Comparison of ENCODE assay signal across 19 cellular contexts in genomic region chr13:80022146-80022545, GRCh38.
A peak's percentile ranks its signal among the peaks of the same experiment; 100 is the strongest.
DNase-seq lines count a peak whose midpoint lies in the region; ATAC-seq, FAIRE-seq and TF ChIP-seq lines count a peak whose summit lies in the region.
"Had no signal": no experiment of that assay in that cellular context is flagged by ENCODE, and none has a peak within 500 bp of the region (broad histone marks: within the 10 kb centered on the region; RNA-seq: fewer than 3 reads in every experiment).

No MANE protein-coding gene starts in this region.

- no peak overlapping the region for H2BK15ac ChIP-seq in neuronal stem cell (ENCODE audit: low read length)

- no peak overlapping the region for H3K23ac ChIP-seq in neuronal stem cell (ENCODE audit: low read depth, low read length, poor library complexity)

- H3K4me1 ChIP-seq in HEK293 (ENCODE audit: control insufficient read depth, insufficient read depth, low read length) (no peaks in the 10 kb centered on the region), neuronal stem cell (ENCODE audit: control insufficient read depth in 2 of 2, insufficient read depth in 1 of 2, low read depth in 1 of 2, low read length in 2 of 2) (peaks cover 5 to 15% of the 10 kb centered on the region in 2 donors)
- H3K4me1 ChIP-seq: HAP-1, SJCRH30 had no signal

- no peak overlapping the region for H3K4me3 ChIP-seq in HEK293 (ENCODE audit: low read depth, low read length)
- H3K4me3 ChIP-seq in neuronal stem cell (ENCODE audit: low read length in 2 of 2), result no peak overlapping the region
- H3K4me3 ChIP-seq: HAP-1, PC-9, SJCRH30 had no signal

- H3K36me3 ChIP-seq in HEK293 (ENCODE audit: control insufficient read depth in 2 of 2, insufficient read depth in 1 of 2, low read length in 2 of 2), result no peaks in the 10 kb centered on the region
- no peaks in the 10 kb centered on the region for H3K36me3 ChIP-seq in neuronal stem cell (replicated peaks in 1 of 2; ENCODE audit: control insufficient read depth in 2 of 2, insufficient read depth in 2 of 2, low read length in 2 of 2)
- H3K36me3 ChIP-seq: HAP-1, SJCRH30 had no signal

- no peak for TF ChIP-seq CTCF in HEK293 (tag by site-specific recombination; IDR thresholded peaks at IDR 0.05)

- no peak for FAIRE-seq in frontal cortex (lab: Jason Lieb, UNC)

- H4K8ac ChIP-seq in neuronal stem cell (ENCODE audit: low read depth, low read length), result no peak overlapping the region

- CTCF ChIA-PET in HEK293 (lab: Yijun Ruan, JAX), result interaction anchor here (0.6 to 1.3 kb wide), 3 partner anchors 10 to 185 kb away, joined by 5 to 6 read pairs (median 5); no protein-coding TSS in a partner anchor

- H3K9ac ChIP-seq in neuronal stem cell (ENCODE audit: low read depth, low read length, poor library complexity), result no peak overlapping the region

- H2AFZ ChIP-seq in neuronal stem cell (ENCODE audit: low read length), result peak overlapping the region; percentile 64
- H2AFZ ChIP-seq: PC-9 had no signal

- H3K27ac ChIP-seq in HEK293 (ENCODE audit: extremely low read depth, low read depth, low read length), result no peak overlapping the region
- no peak overlapping the region for H3K27ac ChIP-seq in neuronal stem cell (replicated peaks; ENCODE audit: low read length)
- H3K27ac ChIP-seq: C4-2B, PC-9, SJCRH30 had no signal

- no peak overlapping the region for H2BK12ac ChIP-seq in neuronal stem cell (ENCODE audit: low read length)

- no peaks in the 10 kb centered on the region for H3K9me3 ChIP-seq in HEK293 (ENCODE audit: control insufficient read depth, insufficient read depth, low read depth, low read length)
- H3K9me3 ChIP-seq in neuronal stem cell (replicated peaks in 1 of 2; ENCODE audit: control insufficient read depth in 2 of 2, insufficient read depth in 1 of 2, low read depth in 1 of 2, low read length in 2 of 2), result no peaks in the 10 kb centered on the region
- H3K9me3 ChIP-seq: HAP-1, SJCRH30 had no signal

- no peak overlapping the region for H3K14ac ChIP-seq in neuronal stem cell (ENCODE audit: low read length)

- ATAC-seq in SK-N-SH treated with all-trans-retinoic acid at 6 μM for 48 hours (peak; percentile 32; the same call in 1 of the 3 replicates), HG02852 (IDR thresholded peaks at IDR 0.05; ENCODE audit: unreplicated experiment) (no peak), HG03378 (IDR thresholded peaks at IDR 0.05; ENCODE audit: unreplicated experiment) (no peak)

- no peaks in the 10 kb centered on the region for H3K27me3 ChIP-seq in neuronal stem cell (ENCODE audit: control insufficient read depth in 3 of 3, insufficient read depth in 3 of 3, low read depth in 1 of 3, low read length in 3 of 3)
- H3K27me3 ChIP-seq: SJCRH30 had no signal

- H3K18ac ChIP-seq in neuronal stem cell (ENCODE audit: low read length), result no peak overlapping the region

- H2AK5ac ChIP-seq in neuronal stem cell (ENCODE audit: low read depth, low read length), result no peak overlapping the region

- DNase-seq in iris pigment epithelial cell (ENCODE audit: low read depth) (peak; percentile 21), neuronal stem cell (ENCODE audit: low spot score) (no peak), frontal cortex (ENCODE audit: low spot score in 2 of 2) (no peak)
- DNase-seq: DMS79 treated with DMSO at 0.1 percent for 48 hours, MM.1S, NCI-H1092, NCI-H1436 treated with DMSO at 0.1 percent for 48 hours, NCI-H2029, NCI-H510A, NCI-H774, PC-9, SJCRH30, SW 1271 had no signal

- H4K91ac ChIP-seq in neuronal stem cell (ENCODE audit: low read depth, low read length, poor library complexity), result no peak overlapping the region

- H3K4ac ChIP-seq in neuronal stem cell (ENCODE audit: low read length), result no peak overlapping the region

- no peak overlapping the region for H2BK5ac ChIP-seq in neuronal stem cell (ENCODE audit: low read length)

- no peaks in the 10 kb centered on the region for H3K79me1 ChIP-seq in neuronal stem cell (ENCODE audit: low read depth, low read length)

- H2BK120ac ChIP-seq in neuronal stem cell (ENCODE audit: low read depth, low read length), result no peak overlapping the region

- POLR2A ChIA-PET in HEK293 (lab: Yijun Ruan, JAX), result no interaction called here

- no CpG with 5 or more reads among the region's 3 CpGs for WGBS in neuronal stem cell (ENCODE audit: extremely low coverage in 2 of 2, insufficient read length in 2 of 2, insufficient replicate concordance in 1 of 2), 2 donors

- no peak overlapping the region for H3K4me2 ChIP-seq in neuronal stem cell (ENCODE audit: insufficient read depth, low read length, poor library complexity, severe bottlenecking)
- H3K4me2 ChIP-seq: PC-9 had no signal

TF ChIP-seq in HEK293, 187 proteins besides CTCF, POLR2A, EP300 and RAD21:
- TF ChIP-seq ZNF248 (tag by site-specific recombination; IDR thresholded peaks at IDR 0.05), result no peak
- TF ChIP-seq, protein P1, sequence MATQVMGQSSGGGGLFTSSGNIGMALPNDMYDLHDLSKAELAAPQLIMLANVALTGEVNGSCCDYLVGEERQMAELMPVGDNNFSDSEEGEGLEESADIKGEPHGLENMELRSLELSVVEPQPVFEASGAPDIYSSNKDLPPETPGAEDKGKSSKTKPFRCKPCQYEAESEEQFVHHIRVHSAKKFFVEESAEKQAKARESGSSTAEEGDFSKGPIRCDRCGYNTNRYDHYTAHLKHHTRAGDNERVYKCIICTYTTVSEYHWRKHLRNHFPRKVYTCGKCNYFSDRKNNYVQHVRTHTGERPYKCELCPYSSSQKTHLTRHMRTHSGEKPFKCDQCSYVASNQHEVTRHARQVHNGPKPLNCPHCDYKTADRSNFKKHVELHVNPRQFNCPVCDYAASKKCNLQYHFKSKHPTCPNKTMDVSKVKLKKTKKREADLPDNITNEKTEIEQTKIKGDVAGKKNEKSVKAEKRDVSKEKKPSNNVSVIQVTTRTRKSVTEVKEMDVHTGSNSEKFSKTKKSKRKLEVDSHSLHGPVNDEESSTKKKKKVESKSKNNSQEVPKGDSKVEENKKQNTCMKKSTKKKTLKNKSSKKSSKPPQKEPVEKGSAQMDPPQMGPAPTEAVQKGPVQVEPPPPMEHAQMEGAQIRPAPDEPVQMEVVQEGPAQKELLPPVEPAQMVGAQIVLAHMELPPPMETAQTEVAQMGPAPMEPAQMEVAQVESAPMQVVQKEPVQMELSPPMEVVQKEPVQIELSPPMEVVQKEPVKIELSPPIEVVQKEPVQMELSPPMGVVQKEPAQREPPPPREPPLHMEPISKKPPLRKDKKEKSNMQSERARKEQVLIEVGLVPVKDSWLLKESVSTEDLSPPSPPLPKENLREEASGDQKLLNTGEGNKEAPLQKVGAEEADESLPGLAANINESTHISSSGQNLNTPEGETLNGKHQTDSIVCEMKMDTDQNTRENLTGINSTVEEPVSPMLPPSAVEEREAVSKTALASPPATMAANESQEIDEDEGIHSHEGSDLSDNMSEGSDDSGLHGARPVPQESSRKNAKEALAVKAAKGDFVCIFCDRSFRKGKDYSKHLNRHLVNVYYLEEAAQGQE (tag by site-specific recombination; IDR thresholded peaks at IDR 0.05), result peak; percentile 31; the same call in 1 of the 2 replicates

TF ChIP-seq in SK-N-SH treated with all-trans-retinoic acid at 6 μM for 48 hours, 23 proteins besides CTCF, POLR2A, EP300 and RAD21:
- TF ChIP-seq ZFP3 (CRISPR knock-in tag; IDR thresholded peaks at IDR 0.05), result no peak
- TF ChIP-seq ZNF8 (CRISPR knock-in tag; IDR thresholded peaks at IDR 0.05), result no peak
- no peak for TF ChIP-seq OSR1 (CRISPR knock-in tag; IDR thresholded peaks at IDR 0.05)
- TF ChIP-seq RARB (CRISPR knock-in tag; IDR thresholded peaks at IDR 0.05), result no peak
- TF ChIP-seq ESRRG (CRISPR knock-in tag; IDR thresholded peaks at IDR 0.05), result no peak
- TF ChIP-seq ZC3H10 (CRISPR knock-in tag; IDR thresholded peaks at IDR 0.05), result no peak
- no peak for TF ChIP-seq ZNF70 (CRISPR knock-in tag; IDR thresholded peaks at IDR 0.05)
- no peak for TF ChIP-seq TCF4 (CRISPR knock-in tag; IDR thresholded peaks at IDR 0.05; ENCODE audit: borderline replicate concordance)
